17 cellular contexts compared by ENCODE assay signal in the genomic region with DNA sequence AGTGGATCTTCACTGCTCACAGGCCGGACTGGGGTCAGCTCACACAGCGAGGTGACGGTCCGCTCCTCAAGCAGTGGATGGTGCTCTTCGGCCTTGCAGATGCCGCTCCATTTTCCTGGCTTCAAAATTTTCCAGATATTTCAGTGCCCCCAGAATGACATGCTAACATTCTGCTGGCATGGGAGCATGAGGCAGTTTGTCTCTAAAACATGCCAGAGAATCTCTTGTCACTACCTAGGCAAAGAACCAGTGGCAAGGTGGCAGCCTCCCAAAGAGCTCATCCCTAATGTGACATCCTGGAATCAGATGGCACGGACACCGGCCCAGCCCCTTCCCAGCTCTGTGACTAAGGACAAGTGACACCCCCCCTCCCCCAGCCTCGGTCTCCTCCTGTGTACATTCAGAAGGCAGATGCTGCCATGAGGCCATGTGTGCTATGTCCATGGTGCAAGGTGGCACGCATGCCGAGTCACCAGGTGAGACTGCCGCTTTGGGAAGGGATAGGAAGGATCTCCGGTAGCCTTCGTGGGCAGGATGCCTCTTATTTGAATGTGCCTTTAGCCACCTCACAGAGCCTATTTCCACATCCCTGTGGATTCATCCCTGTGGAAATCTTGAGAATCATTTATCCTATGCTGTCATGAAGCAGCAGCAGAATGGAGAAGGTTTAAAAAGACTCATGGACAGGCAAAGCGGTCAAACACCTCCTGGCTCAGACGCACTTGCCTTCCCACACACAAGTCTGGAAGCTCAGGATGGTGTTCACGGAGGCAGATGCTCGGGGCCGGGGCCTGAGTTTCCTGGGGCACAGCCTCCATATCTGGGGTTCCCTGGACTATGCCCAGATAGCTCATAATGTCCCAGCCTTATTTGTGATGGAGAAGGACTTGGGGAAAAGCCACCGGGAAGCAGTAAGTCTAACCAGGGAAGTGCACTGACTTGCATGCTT. TPM values are rescaled to one million over a fixed set of nuclear protein-coding genes. Genes with fewer than 3 reads are reported as not detected.
A peak's percentile ranks its signal among the peaks of the same experiment; 100 is the strongest.
DNase-seq lines count a peak whose midpoint lies in the region; ATAC-seq and TF ChIP-seq lines count a peak whose summit lies in the region.
"Had no signal": no experiment of that assay in that cellular context is flagged by ENCODE, and none has a peak within 500 bp of the region (broad histone marks: within the 10 kb centered on the region; RNA-seq: fewer than 3 reads in every experiment).

No MANE protein-coding gene starts in this region.

- no peaks in the 10 kb centered on the region for H3K9me3 Mint-ChIP-seq in stimulated activated memory B cell treated with anti-CD40 and anti-IgM and Interleukin-4, amounts not matched to agents 10 μg/mL and 1 μg/mL and 100 μg/mL, for 72 hours

- no peaks in the 10 kb centered on the region for H3K9me2 ChIP-seq in GM23248 (ENCODE audit: insufficient read depth)

- peaks cover 67% of the 10 kb centered on the region for H3K79me2 ChIP-seq in GM23248 (ENCODE audit: insufficient read depth)

- in situ Hi-C loops in GM23248 (cut with MboI) (loop anchor here (10.0 kb wide), 2 partner anchors 249 to 329 kb away; no protein-coding TSS in a partner anchor), brain microvascular endothelial cell (cut with HindIII; ENCODE audit: low pct_ligation_motif_present, low sequenced_read_pairs) (no loop called here), gastrocnemius medialis (cut with MboI; ENCODE audit: low sequenced_read_pairs in 4 of 4) (loop anchor here in 1 of 4 donors (25.0 kb wide), 1 partner anchor 257 kb away; no protein-coding TSS in a partner anchor)

- H3K4me1 ChIP-seq in GM23248 (ENCODE audit: insufficient read depth), result peaks cover 35% of the 10 kb centered on the region
- peaks cover 7% of the 10 kb centered on the region for H3K4me1 ChIP-seq in right cardiac atrium (ENCODE audit: control insufficient read depth, insufficient read depth, low read length)
- H3K4me1 ChIP-seq in gastrocnemius medialis, result no peaks in the 10 kb centered on the region

- H3K36me3 ChIP-seq in GM23248 (ENCODE audit: low read depth) (no peaks in the 10 kb centered on the region), brain microvascular endothelial cell (replicated peaks) (peaks cover 59% of the 10 kb centered on the region), gastrocnemius medialis (no peaks in the 10 kb centered on the region)

- DNase-seq in GM23248 (peak; percentile 6), brain microvascular endothelial cell (no peak), right cardiac atrium (peak in 2 of 3 donors; percentile 29 to 67), gastrocnemius medialis (no peak), COLO668 (lab: John Stamatoyannopoulos, UW; ENCODE audit: unreplicated experiment) (no peak), NCI-H128 (lab: John Stamatoyannopoulos, UW; ENCODE audit: unreplicated experiment) (no peak)
- DNase-seq: activated CD4-positive, CD25-positive, alpha-beta regulatory T cell; DMS79 treated with DMSO at 0.1 percent for 48 hours; NCI-H446; occipital lobe; PC-3; SW 1271 had no signal

- H3K27ac Mint-ChIP-seq in stimulated activated memory B cell treated with anti-CD40 and anti-IgM and Interleukin-4, amounts not matched to agents 10 μg/mL and 1 μg/mL and 100 μg/mL, for 72 hours, result no peak overlapping the region
- H3K27ac Mint-ChIP-seq: B cell had no signal

- H3K4me3 Mint-ChIP-seq in stimulated activated memory B cell treated with anti-CD40 and anti-IgM and Interleukin-4, amounts not matched to agents 10 μg/mL and 1 μg/mL and 100 μg/mL, for 72 hours, result no peak overlapping the region
- H3K4me3 Mint-ChIP-seq: B cell had no signal

- no peaks in the 10 kb centered on the region for H3K9me3 ChIP-seq in GM23248 (ENCODE audit: low read depth)
- H3K9me3 ChIP-seq in right cardiac atrium (ENCODE audit: control insufficient read depth, low read length), result no peaks in the 10 kb centered on the region
- H3K9me3 ChIP-seq in gastrocnemius medialis, result no peaks in the 10 kb centered on the region

- no peak overlapping the region for H2AFZ ChIP-seq in GM23248

- no peaks in the 10 kb centered on the region for H4K20me1 ChIP-seq in GM23248 (ENCODE audit: insufficient read depth)

- TF ChIP-seq CTCF in brain microvascular endothelial cell (IDR thresholded peaks at IDR 0.05; ENCODE audit: low read depth, low read length, missing control alignments), result no peak
- TF ChIP-seq CTCF in gastrocnemius medialis (IDR thresholded peaks at IDR 0.05 in 4 of 5, conservative IDR thresholded peaks at IDR 0.05 in 1 of 5), result no peak

- intact Hi-C loops in right cardiac atrium (cut with DNase I) (loop anchor here (10.0 kb wide), 5 partner anchors 119 to 269 kb away; no protein-coding TSS in a partner anchor), gastrocnemius medialis (cut with DNase I; ENCODE audit: low total_unique reads) (no loop called here)

- TF ChIP-seq POLR2A in gastrocnemius medialis (IDR thresholded peaks at IDR 0.05), result no peak

- H3K4me1 Mint-ChIP-seq in stimulated activated memory B cell treated with anti-CD40 and anti-IgM and Interleukin-4, amounts not matched to agents 10 μg/mL and 1 μg/mL and 100 μg/mL, for 72 hours, result peaks cover 10% of the 10 kb centered on the region

- H3F3A ChIP-seq in GM23248 (ENCODE audit: insufficient read depth), result peaks cover 14% of the 10 kb centered on the region; the same call in 1 of the 2 replicates

- ATAC-seq in right cardiac atrium (no peak), gastrocnemius medialis (no peak), GM18868 (IDR thresholded peaks at IDR 0.05; ENCODE audit: unreplicated experiment) (no peak)
- no peak for ATAC-seq in stimulated activated memory B cell treated with anti-CD40 and anti-IgM and Interleukin-4, amounts not matched to agents 10 μg/mL and 1 μg/mL and 100 μg/mL, for 72 hours
- ATAC-seq: GM12878, PC-3 had no signal

- H3K27me3 ChIP-seq in GM23248 (replicated peaks; ENCODE audit: insufficient read depth) (no peaks in the 10 kb centered on the region), brain microvascular endothelial cell (replicated peaks) (no peaks in the 10 kb centered on the region), right cardiac atrium (ENCODE audit: control insufficient read depth, insufficient read depth) (no peaks in the 10 kb centered on the region), gastrocnemius medialis (peaks cover 14 to 22% (median 19%) of the 10 kb centered on the region in 3 donors)

- H3K27me3 Mint-ChIP-seq in stimulated activated memory B cell treated with anti-CD40 and anti-IgM and Interleukin-4, amounts not matched to agents 10 μg/mL and 1 μg/mL and 100 μg/mL, for 72 hours, result peaks cover 56% of the 10 kb centered on the region

- 92 to 93% methylated on average over 20 of the region's 20 CpGs for WGBS in GM23248 (ENCODE audit: low coverage in 1 of 2, low lambda C conversion rate in 2 of 2, missing lambda C conversion rate in 2 of 2), 2 experiments
- 75% methylated on average over 20 of the region's 20 CpGs for WGBS in right cardiac atrium

- H3K4me3 ChIP-seq in GM23248 (no peak overlapping the region), brain microvascular endothelial cell (ENCODE audit: low read depth, low read length) (peak overlapping the region; percentile 97), right cardiac atrium (ENCODE audit: low read length) (no peak overlapping the region), gastrocnemius medialis (peak overlapping the region; percentile 2 to 51 (median 13))
- H3K4me3 ChIP-seq: GM12878, lung had no signal

- H3K27ac ChIP-seq in GM23248, result no peak overlapping the region
- peak overlapping the region; percentile 73 for H3K27ac ChIP-seq in brain microvascular endothelial cell
- H3K27ac ChIP-seq in right cardiac atrium (ENCODE audit: low read length), result no peak overlapping the region
- peak overlapping the region in 1 of 4 donors; percentile 11 for H3K27ac ChIP-seq in gastrocnemius medialis

- no peaks in the 10 kb centered on the region for H3K36me3 Mint-ChIP-seq in stimulated activated memory B cell treated with anti-CD40 and anti-IgM and Interleukin-4, amounts not matched to agents 10 μg/mL and 1 μg/mL and 100 μg/mL, for 72 hours

- H3K4me2 ChIP-seq in GM23248 (ENCODE audit: unreplicated experiment), result peak overlapping the region; percentile 23

- no peak overlapping the region for H3K9ac ChIP-seq in GM23248

RNA-seq across cellular contexts. Expression of a gene that starts 2.9 kb away (rescaled TPM):
- 15.8 and 16.9 TPM in 2 replicates for total RNA-seq in GM23248 (2014; rRNA removed; shearing (Covaris generic))
- 11.8 and 11.9 TPM in 2 replicates for polyA plus RNA-seq in GM23248 (2016; fragmentation: Nextera tagmentation; extraction: Ambion mirVana)
- total RNA-seq in right cardiac atrium, result 10 to 100 TPM; 37.2 to 51.6 (median 38.3) TPM
- 24.9 TPM for polyA plus RNA-seq in right cardiac atrium
- total RNA-seq in gastrocnemius medialis, result 10 to 100 TPM in 1 of 4 donors, 1 to 10 TPM in 3; 3.3 to 13.4 (median 5.7) TPM
- total RNA-seq: B cell had no signal

Comparison
In these comparisons a context has a peak if more than half of its experiments do, and no peak if none do; other contexts are left out.
1. DNase-seq: peak in GM23248 (single experiment) and right cardiac atrium (2 of 3); none in brain microvascular endothelial cell (single experiment), gastrocnemius medialis (0 of 2), COLO668 (single experiment) and NCI-H128 (single experiment).
2. H3K4me3 ChIP-seq: peak in brain microvascular endothelial cell (single experiment) and gastrocnemius medialis (4 of 4); none in GM23248 (single experiment) and right cardiac atrium (single experiment).